Comparison of ENCODE assay signal across 36 cellular contexts in the genomic region with DNA sequence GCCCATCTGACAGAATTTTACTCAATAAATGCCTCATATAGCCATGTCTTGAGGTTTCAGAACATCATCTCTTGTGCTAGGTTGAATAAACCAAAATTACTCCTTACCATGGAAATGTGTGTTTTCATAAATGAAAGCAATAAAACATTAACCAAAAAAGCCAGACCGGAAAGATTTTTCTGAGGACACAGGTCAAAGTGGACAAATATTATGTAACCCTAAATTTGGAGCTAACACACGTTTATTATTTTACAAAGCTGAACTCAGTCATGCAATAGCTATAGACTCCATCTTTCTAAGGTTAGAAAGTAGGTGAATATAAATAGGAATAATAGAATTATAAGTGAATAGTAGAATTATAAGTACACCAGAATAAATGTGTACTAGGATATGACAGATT.
"Had no signal": no experiment of that assay in that cellular context is flagged by ENCODE, and none has a peak within 500 bp of the region (broad histone marks: within the 10 kb centered on the region; RNA-seq: fewer than 3 reads in every experiment).

No MANE protein-coding gene starts in this region.

- H3K4me3 Mint-ChIP-seq: activated B cell treated with CpG ODN at 0.5 μM for 24 hours; activated CD4-positive, alpha-beta memory T cell treated with anti-CD3 and anti-CD28 coated beads for 36 hours; activated CD4-positive, alpha-beta T cell treated with anti-CD3 and anti-CD28 coated beads, Interleukin-2, amount 10 ng/mL, durations not matched to agents 24 days and 14 days; activated CD8-positive, alpha-beta T cell treated with anti-CD3 and anti-CD28 coated beads for 36 hours; activated naive CD4-positive, alpha-beta T cell treated with anti-CD3 and anti-CD28 coated beads, Interleukin-2, amount 10 ng/mL, durations not matched to agents 7 days and 5 days; activated naive CD4-positive, alpha-beta T cell treated with anti-CD3 and anti-CD28 coated beads, Interleukin-2, amount 50 U/mL, for 24 hours; activated naive CD8-positive, alpha-beta T cell; activated naive CD8-positive, alpha-beta T cell treated with anti-CD3 and anti-CD28 coated beads, Interleukin-2, amount 10 ng/mL, durations not matched to agents 7 days and 5 days; activated naive CD8-positive, alpha-beta T cell treated with anti-CD3 and anti-CD28 coated beads, Interleukin-2, amount 50 U/mL, for 24 hours; brain; central memory CD8-positive, alpha-beta T cell; T-cell; T-helper 1 cell treated with Interleukin-12 subunit alpha and Interleukin-12 subunit beta and Interleukin-4 antibody, amounts not matched to agents 30 μg/mL and 1 μg/mL, for 36 hours; T-helper 2 cell treated with Interferon-gamma antibody and Interleukin-4, amounts not matched to agents 5 μg/mL and 100 μg/mL, for 36 hours had no signal

- H3K4me1 ChIP-seq: ascending aorta had no signal

- DNase-seq: activated B cell treated with CpG ODN at 0.5 μM for 24 hours; activated CD4-positive, alpha-beta memory T cell treated with anti-CD3 and anti-CD28 coated beads for 36 hours; activated CD4-positive, alpha-beta T cell treated with anti-CD3 and anti-CD28 coated beads for 4 hours; activated CD4-positive, alpha-beta T cell treated with anti-CD3 and anti-CD28 coated beads, Interleukin-2, amount 10 ng/mL, durations not matched to agents 24 days and 14 days; activated CD4-positive, alpha-beta T cell treated with anti-CD3 and anti-CD28 coated beads, Interleukin-2, amount 50 U/mL, for 1 hour; activated CD4-positive, alpha-beta T cell treated with anti-CD3 and anti-CD28 coated beads, Interleukin-2, amount 50 U/mL, for 4 hours; activated CD4-positive, CD25-positive, alpha-beta regulatory T cell treated with anti-CD3 and anti-CD28 coated beads, Interleukin-2, amount 50 U/mL, for 72 hours; activated CD8-positive, alpha-beta memory T cell treated with anti-CD3 and anti-CD28 coated beads, Interleukin-2, amount 50 U/mL, for 4 hours; activated CD8-positive, alpha-beta T cell treated with anti-CD3 and anti-CD28 coated beads for 36 hours; activated effector memory CD4-positive, alpha-beta T cell treated with Interleukin-2 at 50 U/mL for 16 hours; activated gamma-delta T cell; activated naive CD4-positive, alpha-beta T cell treated with anti-CD3 and anti-CD28 coated beads, Interleukin-2, amount 10 ng/mL, durations not matched to agents 7 days and 5 days; activated naive CD4-positive, alpha-beta T cell treated with Interleukin-2 at 50 U/mL for 16 hours; activated naive CD8-positive, alpha-beta T cell treated with anti-CD3 and anti-CD28 coated beads, Interleukin-2, amount 10 ng/mL, durations not matched to agents 7 days and 5 days; activated naive CD8-positive, alpha-beta T cell treated with anti-CD3 and anti-CD28 coated beads, Interleukin-2, amount 50 U/mL, for 24 hours; activated T-cell treated with anti-CD3 and anti-CD28 coated beads for 4 hours; activated T-cell treated with anti-CD3 and anti-CD28 coated beads, Interleukin-2, amount 50 U/mL, for 1 hour; activated T-cell treated with anti-CD3 and anti-CD28 coated beads, Interleukin-2, amount 50 U/mL, for 48 hours; amygdala; anterior cingulate cortex; cerebellar nuclear complex; T-cell; T-helper 2 cell; T-helper 9 cell had no signal

- H3K27me3 Mint-ChIP-seq: activated B cell treated with CpG ODN at 0.5 μM for 24 hours; activated CD4-positive, alpha-beta memory T cell treated with anti-CD3 and anti-CD28 coated beads for 36 hours; activated CD4-positive, alpha-beta T cell treated with anti-CD3 and anti-CD28 coated beads, Interleukin-2, amount 10 ng/mL, durations not matched to agents 24 days and 14 days; activated CD8-positive, alpha-beta T cell treated with anti-CD3 and anti-CD28 coated beads for 36 hours; activated naive CD4-positive, alpha-beta T cell treated with anti-CD3 and anti-CD28 coated beads, Interleukin-2, amount 10 ng/mL, durations not matched to agents 7 days and 5 days; activated naive CD4-positive, alpha-beta T cell treated with anti-CD3 and anti-CD28 coated beads, Interleukin-2, amount 50 U/mL, for 24 hours; activated naive CD8-positive, alpha-beta T cell; activated naive CD8-positive, alpha-beta T cell treated with anti-CD3 and anti-CD28 coated beads, Interleukin-2, amount 10 ng/mL, durations not matched to agents 7 days and 5 days; activated naive CD8-positive, alpha-beta T cell treated with anti-CD3 and anti-CD28 coated beads, Interleukin-2, amount 50 U/mL, for 24 hours; brain; central memory CD8-positive, alpha-beta T cell; T-cell had no signal

- H3K4me3 ChIP-seq: ascending aorta, cardiac muscle cell had no signal

- H3K27ac ChIP-seq: ascending aorta, cardiac muscle cell, VCaP had no signal

- H3K4me1 Mint-ChIP-seq: activated B cell treated with CpG ODN at 0.5 μM for 24 hours; activated CD4-positive, alpha-beta T cell treated with anti-CD3 and anti-CD28 coated beads, Interleukin-2, amount 10 ng/mL, durations not matched to agents 24 days and 14 days; activated naive CD4-positive, alpha-beta T cell treated with anti-CD3 and anti-CD28 coated beads, Interleukin-2, amount 10 ng/mL, durations not matched to agents 7 days and 5 days; activated naive CD4-positive, alpha-beta T cell treated with anti-CD3 and anti-CD28 coated beads, Interleukin-2, amount 50 U/mL, for 24 hours; activated naive CD8-positive, alpha-beta T cell treated with anti-CD3 and anti-CD28 coated beads, Interleukin-2, amount 10 ng/mL, durations not matched to agents 7 days and 5 days; activated naive CD8-positive, alpha-beta T cell treated with anti-CD3 and anti-CD28 coated beads, Interleukin-2, amount 50 U/mL, for 24 hours; central memory CD8-positive, alpha-beta T cell; T-cell had no signal

- H3K36me3 Mint-ChIP-seq: activated CD4-positive, alpha-beta memory T cell treated with anti-CD3 and anti-CD28 coated beads for 36 hours; activated naive CD4-positive, alpha-beta T cell treated with anti-CD3 and anti-CD28 coated beads, Interleukin-2, amount 10 ng/mL, durations not matched to agents 7 days and 5 days; activated naive CD4-positive, alpha-beta T cell treated with anti-CD3 and anti-CD28 coated beads, Interleukin-2, amount 50 U/mL, for 24 hours; activated naive CD8-positive, alpha-beta T cell; activated naive CD8-positive, alpha-beta T cell treated with anti-CD3 and anti-CD28 coated beads, Interleukin-2, amount 10 ng/mL, durations not matched to agents 7 days and 5 days; brain; T-cell had no signal

- H3K9me3 ChIP-seq: ascending aorta had no signal

- ATAC-seq: activated CD8-positive, alpha-beta T cell treated with anti-CD3 and anti-CD28 coated beads for 36 hours; activated naive CD8-positive, alpha-beta T cell treated with anti-CD3 and anti-CD28 coated beads, Interleukin-2, amount 50 U/mL, for 24 hours; T-cell had no signal

- H3K27ac Mint-ChIP-seq: activated B cell treated with CpG ODN at 0.5 μM for 24 hours; activated CD4-positive, alpha-beta memory T cell treated with anti-CD3 and anti-CD28 coated beads for 36 hours; activated CD4-positive, alpha-beta T cell treated with anti-CD3 and anti-CD28 coated beads, Interleukin-2, amount 10 ng/mL, durations not matched to agents 24 days and 14 days; activated CD8-positive, alpha-beta T cell treated with anti-CD3 and anti-CD28 coated beads for 36 hours; activated naive CD4-positive, alpha-beta T cell treated with anti-CD3 and anti-CD28 coated beads, Interleukin-2, amount 10 ng/mL, durations not matched to agents 7 days and 5 days; activated naive CD4-positive, alpha-beta T cell treated with anti-CD3 and anti-CD28 coated beads, Interleukin-2, amount 50 U/mL, for 24 hours; activated naive CD8-positive, alpha-beta T cell; activated naive CD8-positive, alpha-beta T cell treated with anti-CD3 and anti-CD28 coated beads, Interleukin-2, amount 10 ng/mL, durations not matched to agents 7 days and 5 days; activated naive CD8-positive, alpha-beta T cell treated with anti-CD3 and anti-CD28 coated beads, Interleukin-2, amount 50 U/mL, for 24 hours; activated T-helper 2 cell treated with anti-CD3 and anti-CD28 coated beads, Interferon-gamma antibody, Interleukin-2, Interleukin-4, amounts not matched to agents 10 μg/mL and 5 μg/mL and 100 μg/mL, durations not matched to agents 14 hours and 24 hours and 36 hours; T-cell; T-helper 1 cell treated with Interleukin-12 subunit alpha and Interleukin-12 subunit beta and Interleukin-4 antibody, amounts not matched to agents 30 μg/mL and 1 μg/mL, for 36 hours; T-helper 2 cell treated with Interferon-gamma antibody and Interleukin-4, amounts not matched to agents 5 μg/mL and 100 μg/mL, for 36 hours had no signal

- H3K9me3 Mint-ChIP-seq: activated B cell treated with CpG ODN at 0.5 μM for 24 hours; activated CD4-positive, alpha-beta memory T cell treated with anti-CD3 and anti-CD28 coated beads for 36 hours; activated CD4-positive, alpha-beta T cell treated with anti-CD3 and anti-CD28 coated beads, Interleukin-2, amount 10 ng/mL, durations not matched to agents 24 days and 14 days; activated CD8-positive, alpha-beta T cell treated with anti-CD3 and anti-CD28 coated beads for 36 hours; activated naive CD4-positive, alpha-beta T cell treated with anti-CD3 and anti-CD28 coated beads, Interleukin-2, amount 10 ng/mL, durations not matched to agents 7 days and 5 days; activated naive CD4-positive, alpha-beta T cell treated with anti-CD3 and anti-CD28 coated beads, Interleukin-2, amount 50 U/mL, for 24 hours; activated T-helper 2 cell treated with anti-CD3 and anti-CD28 coated beads, Interferon-gamma antibody, Interleukin-2, Interleukin-4, amounts not matched to agents 10 μg/mL and 5 μg/mL and 100 μg/mL, durations not matched to agents 14 hours and 24 hours and 36 hours; brain; T-helper 1 cell treated with Interleukin-12 subunit alpha and Interleukin-12 subunit beta and Interleukin-4 antibody, amounts not matched to agents 30 μg/mL and 1 μg/mL, for 36 hours; T-helper 2 cell treated with Interferon-gamma antibody and Interleukin-4, amounts not matched to agents 5 μg/mL and 100 μg/mL, for 36 hours had no signal

- H3K27me3 ChIP-seq: ascending aorta, cardiac muscle cell had no signal

- H3K36me3 ChIP-seq: ascending aorta, cardiac muscle cell had no signal

- FAIRE-seq: bronchial epithelial cell, TTC549 had no signal
